In the genomic region with DNA sequence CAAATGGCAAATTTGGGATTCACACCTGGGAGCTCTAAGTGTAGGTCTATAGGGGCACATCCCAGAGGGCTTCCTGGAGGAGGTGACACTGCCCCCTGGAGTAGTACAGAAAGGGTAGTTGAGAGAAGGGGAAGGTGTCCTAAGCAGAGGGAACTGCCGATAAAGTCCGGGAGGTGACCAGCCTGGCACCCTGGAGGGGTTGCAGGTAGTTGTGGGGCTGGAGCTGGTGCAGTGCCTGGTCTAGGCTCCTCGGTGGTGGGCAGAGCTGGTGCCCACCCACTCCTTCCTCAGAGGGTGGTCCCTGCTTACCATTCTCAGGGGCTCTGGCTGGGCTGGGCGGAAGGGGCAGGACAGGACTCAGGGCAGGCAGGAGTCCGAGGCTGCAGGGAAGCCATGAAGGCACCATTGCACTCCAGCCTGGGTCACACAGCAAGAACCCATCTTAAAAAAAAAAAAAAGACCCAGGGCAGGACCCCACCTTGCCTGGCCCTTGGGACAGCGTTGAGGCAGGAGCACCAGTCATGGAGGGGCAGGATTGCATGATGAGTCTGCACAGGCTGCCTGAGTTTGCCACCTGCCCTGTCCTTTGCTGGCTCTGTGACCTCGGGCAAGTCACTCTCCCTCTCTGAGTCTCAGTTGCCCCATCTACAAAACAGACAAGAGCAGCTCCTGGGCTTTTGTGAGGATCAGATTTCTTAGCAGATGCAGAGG, we compare ENCODE assay signal across 11 cellular contexts. TPM values are rescaled to one million over a fixed set of nuclear protein-coding genes. Genes with fewer than 3 reads are reported as not detected.
DNase-seq lines count a peak whose midpoint lies in the region; ATAC-seq and TF ChIP-seq lines count a peak whose summit lies in the region.
"Had no signal": no experiment of that assay in that cellular context is flagged by ENCODE, and none has a peak within 500 bp of the region (broad histone marks: within the 10 kb centered on the region; RNA-seq: fewer than 3 reads in every experiment).

No MANE protein-coding gene starts in this region.

- H3K36me3 ChIP-seq in PC-9 (ENCODE audit: low read depth) (no peaks in the 10 kb centered on the region), body of pancreas (replicated peaks in 1 of 2; ENCODE audit: insufficient read depth in 1 of 2, low read depth in 2 of 2) (no peaks in the 10 kb centered on the region)
- H3K36me3 ChIP-seq: left ventricle myocardium inferior had no signal

- TF ChIP-seq CTCF in PC-9 (conservative IDR thresholded peaks at IDR 0.05) (no peak), body of pancreas (IDR thresholded peaks at IDR 0.05) (no peak)

- H3K4me3 ChIP-seq in PC-9 (no peak overlapping the region; the same call in 1 of the 2 replicates), body of pancreas (no peak overlapping the region)
- H3K4me3 ChIP-seq: left ventricle myocardium inferior had no signal

- H3K36me3 Mint-ChIP-seq in activated T-cell treated with anti-CD3 and anti-CD28 coated beads, Interleukin-2, amount 50 U/mL, for 24 hours (ENCODE audit: low read depth) = no peaks in the 10 kb centered on the region
- H3K36me3 Mint-ChIP-seq in stimulated activated effector memory CD8-positive, alpha-beta T cell treated with anti-CD3 and anti-CD28 coated beads, Interleukin-12 subunit alpha, Interleukin-12 subunit beta, amount 100 ng/mL, for 72 hours = no peaks in the 10 kb centered on the region

- no TSS peak for BruUV-seq in PC-9 (replicated peaks; lab: Mats Ljungman, UMichigan)

- H3F3A ChIP-seq in PC-9 (ENCODE audit: insufficient read depth, low read depth) = 0 out of 2 replicates have a peak, but pooled peaks cover 3% of the 10 kb centered on the region

- H3K27ac ChIP-seq in PC-9 (no peak overlapping the region), substantia nigra (ENCODE audit: low read depth, low read length, poor library complexity, severe bottlenecking) (no peak overlapping the region), body of pancreas (no peak overlapping the region)
- H3K27ac ChIP-seq: left ventricle myocardium inferior had no signal

- H3K4me2 ChIP-seq in PC-9 = peak overlapping the region; percentile 37; the same call in 1 of the 2 replicates

- peak; percentile 16 for ATAC-seq in esophagus mucosa
- ATAC-seq in stimulated activated effector memory CD8-positive, alpha-beta T cell treated with anti-CD3 and anti-CD28 coated beads, Interleukin-12 subunit alpha, Interleukin-12 subunit beta, amount 100 ng/mL, for 72 hours = peak; percentile 33
- no peak for ATAC-seq in body of pancreas
- no peak for ATAC-seq in HG03342 (IDR thresholded peaks at IDR 0.05; ENCODE audit: unreplicated experiment)

- H3K4me1 Mint-ChIP-seq in activated T-cell treated with anti-CD3 and anti-CD28 coated beads, Interleukin-2, amount 50 U/mL, for 24 hours (ENCODE audit: low read depth) = peaks cover 67% of the 10 kb centered on the region
- H3K4me1 Mint-ChIP-seq in stimulated activated effector memory CD8-positive, alpha-beta T cell treated with anti-CD3 and anti-CD28 coated beads, Interleukin-12 subunit alpha, Interleukin-12 subunit beta, amount 100 ng/mL, for 72 hours = peaks cover 50% of the 10 kb centered on the region

- H3K4me1 ChIP-seq in PC-9 (replicated peaks; ENCODE audit: insufficient read depth) (peaks cover 11% of the 10 kb centered on the region), body of pancreas (no peaks in the 10 kb centered on the region)
- H3K4me1 ChIP-seq: left ventricle myocardium inferior had no signal

- H3K27me3 Mint-ChIP-seq in activated T-cell treated with anti-CD3 and anti-CD28 coated beads, Interleukin-2, amount 50 U/mL, for 24 hours = no peaks in the 10 kb centered on the region

- CTCF ChIA-PET in PC-9 (lab: Charles Lee) = no interaction called here

- H3K9me3 ChIP-seq in PC-9 (ENCODE audit: insufficient read depth, low read depth) (no peaks in the 10 kb centered on the region), body of pancreas (no peaks in the 10 kb centered on the region)
- H3K9me3 ChIP-seq: left ventricle myocardium inferior had no signal

- peak overlapping the region; percentile 53 for H3K4me3 Mint-ChIP-seq in activated T-cell treated with anti-CD3 and anti-CD28 coated beads, Interleukin-2, amount 50 U/mL, for 24 hours
- peak overlapping the region; percentile 54 for H3K4me3 Mint-ChIP-seq in stimulated activated effector memory CD8-positive, alpha-beta T cell treated with anti-CD3 and anti-CD28 coated beads, Interleukin-12 subunit alpha, Interleukin-12 subunit beta, amount 100 ng/mL, for 72 hours

- H3K9me2 ChIP-seq in PC-9 (ENCODE audit: insufficient read depth) = no peaks in the 10 kb centered on the region

- H2AFZ ChIP-seq in PC-9 = 0 out of 2 replicates have a peak overlapping the region, but pooled peaks have one; percentile 11

- WGBS in body of pancreas, 2 donors = 50 to 60% methylated on average over 5 to 7 of the region's 7 CpGs

- H3K27me3 ChIP-seq in PC-9 (ENCODE audit: insufficient read depth, low read depth) = no peaks in the 10 kb centered on the region
- no peaks in the 10 kb centered on the region for H3K27me3 ChIP-seq in body of pancreas

- no peaks in the 10 kb centered on the region for H3K79me2 ChIP-seq in PC-9 (ENCODE audit: low read depth)

- H4K20me1 ChIP-seq in PC-9 (ENCODE audit: insufficient read depth) = no peaks in the 10 kb centered on the region

- no peak for TF ChIP-seq POLR2A in body of pancreas (IDR thresholded peaks at IDR 0.05)

- DNase-seq in activated T-cell treated with anti-CD3 and anti-CD28 coated beads, Interleukin-2, amount 50 U/mL, for 24 hours = no peak
- no peak for DNase-seq in activated T-cell treated with anti-CD3 and anti-CD28 coated beads, Interleukin-2, amount 50 U/mL, for 1 hour
- DNase-seq in PC-9 (peak in 1 of 2 experiments; percentile 15), substantia nigra (lab: John Stamatoyannopoulos, UW) (no peak), body of pancreas (no peak)
- DNase-seq in stimulated activated effector memory CD8-positive, alpha-beta T cell treated with anti-CD3 and anti-CD28 coated beads, Interleukin-12 subunit alpha, Interleukin-12 subunit beta, amount 100 ng/mL, for 72 hours (ENCODE audit: low spot score in 2 of 2) = no peak
- DNase-seq: AML-193, left ventricle myocardium inferior, NCI-H1694 had no signal

- H3K9me3 Mint-ChIP-seq in activated T-cell treated with anti-CD3 and anti-CD28 coated beads, Interleukin-2, amount 50 U/mL, for 24 hours = no peaks in the 10 kb centered on the region
- H3K9me3 Mint-ChIP-seq in stimulated activated effector memory CD8-positive, alpha-beta T cell treated with anti-CD3 and anti-CD28 coated beads, Interleukin-12 subunit alpha, Interleukin-12 subunit beta, amount 100 ng/mL, for 72 hours = no peaks in the 10 kb centered on the region

- intact Hi-C loops in PC-9 (cut with micrococcal nuclease; ENCODE audit: unreplicated experiment) (no loop called here), body of pancreas (cut with DNase I) (no loop called here)

- H3K27ac Mint-ChIP-seq in activated T-cell treated with anti-CD3 and anti-CD28 coated beads, Interleukin-2, amount 50 U/mL, for 24 hours = peak overlapping the region; percentile 92
- peak overlapping the region; percentile 87 for H3K27ac Mint-ChIP-seq in stimulated activated effector memory CD8-positive, alpha-beta T cell treated with anti-CD3 and anti-CD28 coated beads, Interleukin-12 subunit alpha, Interleukin-12 subunit beta, amount 100 ng/mL, for 72 hours

- POLR2A ChIA-PET in PC-9 (lab: Charles Lee; ENCODE audit: unreplicated experiment) = no interaction called here

RNA-seq across cellular contexts. Expression of a gene that starts 43.8 kb away (rescaled TPM):
- total RNA-seq in PC-9 (2021) (12.4 and 13.0 TPM in 2 replicates), esophagus mucosa (3.5 TPM), body of pancreas (1 to 10 TPM; 1.6 to 4.7 TPM)

RNA-seq across cellular contexts. Expression of a gene that starts 54.0 kb away (rescaled TPM):
- total RNA-seq in PC-9 (2021) (72.0 and 96.2 TPM in 2 replicates), esophagus mucosa (22.5 TPM), body of pancreas (10 to 100 TPM; 11.2 to 23.1 TPM)

Comparison
In these comparisons a context has a peak if more than half of its experiments do, and no peak if none do; other contexts are left out.
1. ATAC-seq: peak in esophagus mucosa (single experiment) and stimulated activated effector memory CD8-positive, alpha-beta T cell treated with anti-CD3 and anti-CD28 coated beads, Interleukin-12 subunit alpha, Interleukin-12 subunit beta, amount 100 ng/mL, for 72 hours (single experiment); none in body of pancreas (single experiment) and HG03342 (single experiment).